Comparison of ENCODE assay signal across 21 cellular contexts in genomic region chr19:42542791-42543190, GRCh38. TPM values are rescaled to one million over a fixed set of nuclear protein-coding genes. Genes with fewer than 3 reads are reported as not detected.
DNase-seq lines count a peak whose midpoint lies in the region; ATAC-seq, FAIRE-seq and TF ChIP-seq lines count a peak whose summit lies in the region.
"Had no signal": no experiment of that assay in that cellular context is flagged by ENCODE, and none has a peak within 500 bp of the region (broad histone marks: within the 10 kb centered on the region; RNA-seq: fewer than 3 reads in every experiment).

No MANE protein-coding gene starts in this region.

- TF ChIP-seq CTCF in HepG2 (CRISPR knock-in tag; IDR thresholded peaks at IDR 0.05) (peak; percentile 60), right lobe of liver (IDR thresholded peaks at IDR 0.05) (no peak), K562 (IDR thresholded peaks at IDR 0.05 in 2 of 3, conservative IDR thresholded peaks at IDR 0.05 in 1 of 3; ENCODE audit: insufficient read depth in 2 of 3, low read depth in 1 of 3, low read length in 3 of 3) (peak; percentile 10 to 47 (median 30); a peak in 4 of 6 replicates), progenitor cell of endocrine pancreas (IDR thresholded peaks at IDR 0.05; ENCODE audit: unreplicated experiment) (no peak)

- POLR2A ChIA-PET in HepG2 (lab: Yijun Ruan, JAX) (no interaction called here), K562 (lab: Yijun Ruan, JAX) (no interaction called here)

- no peaks in the 10 kb centered on the region for H3K9me3 ChIP-seq in HepG2 (ENCODE audit: low read length)
- no peaks in the 10 kb centered on the region for H3K9me3 ChIP-seq in right lobe of liver
- no peaks in the 10 kb centered on the region for H3K9me3 ChIP-seq in K562 (replicated peaks; ENCODE audit: control insufficient read depth, insufficient read depth, low read depth, low read length)

- no peaks in the 10 kb centered on the region for H3K9me3 Mint-ChIP-seq in progenitor cell of endocrine pancreas (ENCODE audit: low read depth)

- H3K4me1 ChIP-seq in HepG2 (ENCODE audit: insufficient read depth, low read length): peaks cover 62% of the 10 kb centered on the region
- H3K4me1 ChIP-seq in right lobe of liver: no peaks in the 10 kb centered on the region
- no peaks in the 10 kb centered on the region for H3K4me1 ChIP-seq in K562 (replicated peaks in 1 of 2; ENCODE audit: control insufficient read depth in 2 of 2, insufficient read depth in 2 of 2, low read length in 2 of 2)

- H3K27ac Mint-ChIP-seq in progenitor cell of endocrine pancreas: no peak overlapping the region

- no peaks in the 10 kb centered on the region for H3K79me2 ChIP-seq in HepG2 (ENCODE audit: insufficient read depth, low read length)
- no peaks in the 10 kb centered on the region for H3K79me2 ChIP-seq in K562 (ENCODE audit: control insufficient read depth, insufficient read depth, low read length)

- CTCF ChIA-PET in HepG2 (lab: Yijun Ruan, JAX; ENCODE audit: low intra/inter-chr PET ratio, low total read pairs) (interaction anchor here (0.9 to 3.5 kb wide), 3 partner anchors 14 to 104 kb away, joined by 3 to 18 read pairs (median 12); no protein-coding TSS in a partner anchor), K562 (lab: Yijun Ruan, JAX; ENCODE audit: low intra/inter-chr PET ratio) (no interaction called here)

- TF ChIP-seq POLR2A in HepG2 (IDR thresholded peaks at IDR 0.05; ENCODE audit: insufficient read depth in 1 of 2, low read depth in 2 of 2, low read length in 2 of 2) (no peak), right lobe of liver (IDR thresholded peaks at IDR 0.05) (no peak), K562 (conservative IDR thresholded peaks at IDR 0.05) (no peak)

- TF ChIP-seq RAD21 in HepG2 (CRISPR knock-in tag; IDR thresholded peaks at IDR 0.05) (peak; percentile 50), K562 (CRISPR knock-in tag; conservative IDR thresholded peaks at IDR 0.05 in 1 of 2, IDR thresholded peaks at IDR 0.05 in 1 of 2) (no peak)

- H3K4me3 ChIP-seq in HepG2 (replicated peaks in 1 of 3; ENCODE audit: insufficient read depth in 1 of 3, low read depth in 2 of 3, low read length in 3 of 3): no peak overlapping the region
- H3K4me3 ChIP-seq in right lobe of liver: no peak overlapping the region
- H3K4me3 ChIP-seq in K562: no peak overlapping the region

- H3K4me1 Mint-ChIP-seq in progenitor cell of endocrine pancreas (ENCODE audit: low read depth): no peaks in the 10 kb centered on the region

- peaks cover 15% of the 10 kb centered on the region for H3K27me3 Mint-ChIP-seq in progenitor cell of endocrine pancreas

- BruUV-seq in HepG2 (replicated peaks; lab: Mats Ljungman, UMichigan) (no TSS peak), K562 (replicated peaks; lab: Mats Ljungman, UMichigan) (no TSS peak)

- ATAC-seq in HepG2 (peak; percentile 78), right lobe of liver (no peak), K562 (peak; percentile 84)

- H4K20me1 ChIP-seq in HepG2 (ENCODE audit: insufficient read depth, low read length) (no peaks in the 10 kb centered on the region), K562 (replicated peaks; ENCODE audit: control insufficient read depth, insufficient read depth, low read length) (no peaks in the 10 kb centered on the region)

- H3K27ac ChIP-seq in HepG2 (ENCODE audit: extremely low read length, insufficient read depth, low read length) (no peak overlapping the region), right lobe of liver (no peak overlapping the region), K562 (ENCODE audit: extremely low read depth, low read depth, low read length) (no peak overlapping the region)
- H3K27ac ChIP-seq: C4-2B, HL-60 had no signal

- H3K36me3 Mint-ChIP-seq in progenitor cell of endocrine pancreas (ENCODE audit: insufficient read depth): no peaks in the 10 kb centered on the region

- H3K9me1 ChIP-seq in K562 (ENCODE audit: control insufficient read depth, insufficient read depth, low read length): no peaks in the 10 kb centered on the region

- H3K9ac ChIP-seq in HepG2 (ENCODE audit: insufficient read depth, low read depth, low read length) (no peak overlapping the region), K562 (ENCODE audit: insufficient read depth in 1 of 2, low read depth in 2 of 2, low read length in 2 of 2) (no peak overlapping the region)

- no CpG with 5 or more reads among the region's 2 CpGs for WGBS in HepG2 (ENCODE audit: low lambda C conversion rate)
- WGBS in right lobe of liver (ENCODE audit: insufficient coverage, low coverage, low lambda C conversion rate, missing lambda C conversion rate): no CpG with 5 or more reads among the region's 2 CpGs
- 18% methylated on average over 2 of the region's 2 CpGs for WGBS in K562 (ENCODE audit: insufficient coverage, low coverage, missing lambda C conversion rate)

- FAIRE-seq in HepG2 (lab: Jason Lieb, UNC): no peak
- FAIRE-seq in K562 (lab: Jason Lieb, UNC): no peak
- FAIRE-seq: GM12892 had no signal

- H2AFZ ChIP-seq in HepG2 (ENCODE audit: low read length): no peak overlapping the region
- H2AFZ ChIP-seq in K562 (ENCODE audit: low read depth, low read length): no peak overlapping the region

- no peaks in the 10 kb centered on the region; a peak in 2 of 5 replicates for H3K27me3 ChIP-seq in HepG2 (ENCODE audit: control insufficient read depth in 1 of 2, insufficient read depth in 2 of 2, low read length in 2 of 2)
- H3K27me3 ChIP-seq in right lobe of liver: no peaks in the 10 kb centered on the region
- peaks cover 0 to 11% of the 10 kb centered on the region in 2 experiments; a peak in 2 of 5 replicates for H3K27me3 ChIP-seq in K562 (ENCODE audit: control insufficient read depth in 2 of 2, insufficient read depth in 2 of 2, low read length in 2 of 2)

- H3K4me2 ChIP-seq in HepG2 (ENCODE audit: low read depth, low read length): no peak overlapping the region
- no peak overlapping the region for H3K4me2 ChIP-seq in K562 (ENCODE audit: insufficient read depth, low read length)

- intact Hi-C loops in HepG2 (cut with micrococcal nuclease; ENCODE audit: unreplicated experiment): no loop called here
- intact Hi-C loops in right lobe of liver (cut with DNase I): no loop called here
- intact Hi-C loops in K562 (cut with micrococcal nuclease): no loop called here

- no peak overlapping the region for H3K4me3 Mint-ChIP-seq in progenitor cell of endocrine pancreas (ENCODE audit: low read depth)

- in situ Hi-C loops in HepG2 (cut with HindIII; ENCODE audit: extremely low pct_ligation_motif_present, low pct_unique_long_range_greater_than_20kb): no loop called here
- in situ Hi-C loops in K562 (cut with MboI): loop anchor here (25.0 kb wide), 1 partner anchor 430 kb away; no protein-coding TSS in a partner anchor

- TF ChIP-seq EP300 in HepG2 (IDR thresholded peaks at IDR 0.05; ENCODE audit: low read depth in 2 of 2, low read length in 2 of 2) (no peak), HepG2 (CRISPR knock-in tag; IDR thresholded peaks at IDR 0.05; ENCODE audit: borderline replicate concordance) (no peak), K562 (IDR thresholded peaks at IDR 0.05; ENCODE audit: low read length) (no peak)

- no peaks in the 10 kb centered on the region for H3K36me3 ChIP-seq in HepG2 (replicated peaks in 1 of 2; ENCODE audit: control insufficient read depth in 1 of 2, insufficient read depth in 2 of 2, low read length in 2 of 2)
- no peaks in the 10 kb centered on the region for H3K36me3 ChIP-seq in right lobe of liver
- no peaks in the 10 kb centered on the region for H3K36me3 ChIP-seq in K562 (ENCODE audit: control insufficient read depth, insufficient read depth, low read length)

- DNase-seq in HepG2 (ENCODE audit: low spot score) (no peak), right lobe of liver (no peak), K562 (ENCODE audit: extremely low read depth in 1 of 4, low spot score in 3 of 4) (no peak), islet precursor cell (peak; percentile 50), GOT3 (lab: John Stamatoyannopoulos, UW) (no peak), MV-4-11 (lab: John Stamatoyannopoulos, UW) (no peak), HK-2 (ENCODE audit: unreplicated experiment) (no peak), progenitor cell of endocrine pancreas (ENCODE audit: low spot score, unreplicated experiment) (no peak)
- DNase-seq: DND-41, GDM1, H7, NCI-H1092, NCI-H146, NCI-H2081, NCI-H510A, NCI-H774 had no signal

RNA-seq across cellular contexts. Expression of gene CEACAM1, which starts 14.5 kb away (rescaled TPM):
- total RNA-seq in HepG2 (2016; rRNA removed; fragmentation: Illumina TruSeq; extraction: Trizol): 9.6 and 13.5 TPM in 2 replicates
- 2.4 and 3.1 TPM in 2 replicates for total RNA-seq in HepG2 (2016; cell fraction: cytosol; rRNA removed; fragmentation: Illumina TruSeq; extraction: Trizol; ENCODE audit: low read depth)
- 8.3 and 13.2 TPM in 2 replicates for total RNA-seq in HepG2 (2016; cell fraction: insoluble cytoplasmic fraction; rRNA removed; fragmentation: Illumina TruSeq; extraction: Trizol)
- 7.7 and 9.3 TPM in 2 replicates for total RNA-seq in HepG2 (2016; cell fraction: membrane; rRNA removed; fragmentation: Illumina TruSeq; extraction: Trizol)
- 22.7 and 31.8 TPM in 2 replicates for total RNA-seq in HepG2 (2016; cell fraction: nucleus; rRNA removed; fragmentation: Illumina TruSeq; extraction: Trizol)
- polyA plus RNA-seq in HepG2 (2011; rRNA removed): 272 and 332 TPM in 2 replicates
- 102 and 103 TPM in 2 replicates for polyA plus RNA-seq in HepG2 (2011; cell fraction: cytosol; rRNA removed)
- 369 and 382 TPM in 2 replicates for polyA plus RNA-seq in HepG2 (2011; cell fraction: nucleus; rRNA removed)
- 97.8 and 119 TPM in 2 replicates for polyA plus RNA-seq in HepG2 (2012)
- 4.9 and 5.5 TPM in 2 replicates for polyA plus RNA-seq in HepG2 (2016; cell fraction: cytosol; fragmentation: Illumina TruSeq; extraction: Trizol; ENCODE audit: low read depth)
- polyA plus RNA-seq in HepG2 (2016; cell fraction: insoluble cytoplasmic fraction; fragmentation: Illumina TruSeq; extraction: Trizol; ENCODE audit: low read depth): 23.8 and 26.6 TPM in 2 replicates
- polyA plus RNA-seq in HepG2 (2016; cell fraction: membrane; fragmentation: Illumina TruSeq; extraction: Trizol; ENCODE audit: low read depth): 8.8 and 10.6 TPM in 2 replicates
- 77.3 and 85.7 TPM in 2 replicates for polyA plus RNA-seq in HepG2 (2016; cell fraction: nucleus; fragmentation: Illumina TruSeq; extraction: Trizol; ENCODE audit: insufficient read depth, low read depth)
- polyA minus RNA-seq in HepG2 (2011; rRNA and poly(A)+ RNA removed; ENCODE audit: low replicate concordance): 0.07 and 87.5 TPM in 2 replicates
- 61.3 and 65.7 TPM in 2 replicates for polyA minus RNA-seq in HepG2 (2011; cell fraction: cytosol; rRNA and poly(A)+ RNA removed)
- polyA minus RNA-seq in HepG2 (2011; cell fraction: nucleus; rRNA and poly(A)+ RNA removed): 122 and 160 TPM in 2 replicates
- 10 to 100 TPM; 27.4 to 64.6 (median 45.7) TPM for total RNA-seq in right lobe of liver
- 0.40 and 0.42 TPM in 2 replicates for total RNA-seq in K562 (2011; cell fraction: chromatin; rRNA removed; ENCODE audit: low replicate concordance)
- 0.39 and 0.50 TPM in 2 replicates for total RNA-seq in K562 (2011; cell fraction: nucleolus; rRNA removed)
- total RNA-seq in K562 (2011; cell fraction: nucleoplasm; rRNA removed): 0.69 TPM in 1 of 2 replicates, not detected in the other
- total RNA-seq in K562 (2014; rRNA removed): 0.05 TPM in 1 of 2 replicates, not detected in the other
- total RNA-seq in K562 (2014; rRNA removed; fragmentation: Illumina TruSeq; extraction: Trizol): 0.11 TPM in 1 of 2 replicates, not detected in the other
- total RNA-seq in K562 (2015; rRNA removed; fragmentation: Illumina TruSeq; extraction: Trizol): 0.04 and 0.15 TPM in 2 replicates
- total RNA-seq in K562 (2021): 0.16 and 0.36 TPM in 2 replicates
- 0.15 TPM in 1 of 2 replicates, not detected in the other for polyA plus RNA-seq in K562 (2011; rRNA removed)
- 0.04 TPM in 1 of 2 replicates, not detected in the other for polyA plus RNA-seq in K562 (2011; cell fraction: cytosol; rRNA removed)
- 0.28 TPM in 1 of 2 replicates, not detected in the other for polyA plus RNA-seq in K562 (2011; cell fraction: nucleus; rRNA removed)
- polyA plus RNA-seq in K562 (2012): 0.62 and 2.0 TPM in 2 replicates
- polyA plus RNA-seq in K562 (2014; fragmentation: Illumina TruSeq; extraction: Trizol): 0.12 TPM in 1 of 2 replicates, not detected in the other
- polyA plus RNA-seq in K562 (2014; fragmentation: Nextera tagmentation; extraction: Ambion mirVana): under 1 TPM in 1 of 2 experiments, not detected in 1; 0.10 TPM
- polyA plus RNA-seq in K562 (2014; rRNA removed): 0.05 and 0.77 TPM in 2 replicates
- polyA minus RNA-seq in K562 (2011; rRNA and poly(A)+ RNA removed): not detected in 2 replicates
- polyA minus RNA-seq in K562 (2011; cell fraction: cytosol; rRNA and poly(A)+ RNA removed): 1.2 TPM in 1 of 2 replicates, not detected in the other
- 0.13 TPM in 1 of 2 replicates, not detected in the other for polyA minus RNA-seq in K562 (2011; cell fraction: nucleus; rRNA and poly(A)+ RNA removed)
- 0.69 and 1.9 TPM in 2 replicates for total RNA-seq in progenitor cell of endocrine pancreas

RNA-seq across cellular contexts. Expression of gene CEACAM8, which starts 51.9 kb away (rescaled TPM):
- total RNA-seq in HepG2 (2016; rRNA removed; fragmentation: Illumina TruSeq; extraction: Trizol): not detected in 2 replicates
- total RNA-seq in HepG2 (2016; cell fraction: cytosol; rRNA removed; fragmentation: Illumina TruSeq; extraction: Trizol; ENCODE audit: low read depth): not detected in 2 replicates
- not detected in 2 replicates for total RNA-seq in HepG2 (2016; cell fraction: insoluble cytoplasmic fraction; rRNA removed; fragmentation: Illumina TruSeq; extraction: Trizol)
- total RNA-seq in HepG2 (2016; cell fraction: membrane; rRNA removed; fragmentation: Illumina TruSeq; extraction: Trizol): not detected in 2 replicates
- total RNA-seq in HepG2 (2016; cell fraction: nucleus; rRNA removed; fragmentation: Illumina TruSeq; extraction: Trizol): not detected in 2 replicates
- not detected in 2 replicates for polyA plus RNA-seq in HepG2 (2011; rRNA removed)
- polyA plus RNA-seq in HepG2 (2011; cell fraction: cytosol; rRNA removed): not detected in 2 replicates
- polyA plus RNA-seq in HepG2 (2011; cell fraction: nucleus; rRNA removed): not detected in 2 replicates
- polyA plus RNA-seq in HepG2 (2012): not detected in 2 replicates
- not detected in 2 replicates for polyA plus RNA-seq in HepG2 (2016; cell fraction: cytosol; fragmentation: Illumina TruSeq; extraction: Trizol; ENCODE audit: low read depth)
- polyA plus RNA-seq in HepG2 (2016; cell fraction: insoluble cytoplasmic fraction; fragmentation: Illumina TruSeq; extraction: Trizol; ENCODE audit: low read depth): not detected in 2 replicates
- polyA plus RNA-seq in HepG2 (2016; cell fraction: membrane; fragmentation: Illumina TruSeq; extraction: Trizol; ENCODE audit: low read depth): not detected in 2 replicates
- polyA plus RNA-seq in HepG2 (2016; cell fraction: nucleus; fragmentation: Illumina TruSeq; extraction: Trizol; ENCODE audit: insufficient read depth, low read depth): not detected in 2 replicates
- polyA minus RNA-seq in HepG2 (2011; rRNA and poly(A)+ RNA removed; ENCODE audit: low replicate concordance): not detected in 2 replicates
- polyA minus RNA-seq in HepG2 (2011; cell fraction: cytosol; rRNA and poly(A)+ RNA removed): not detected in 2 replicates
- not detected in 2 replicates for polyA minus RNA-seq in HepG2 (2011; cell fraction: nucleus; rRNA and poly(A)+ RNA removed)
- total RNA-seq in right lobe of liver: under 1 TPM in 3 of 6 experiments, not detected in 3; 0.42 to 0.68 (median 0.66) TPM
- total RNA-seq in K562 (2011; cell fraction: chromatin; rRNA removed; ENCODE audit: low replicate concordance): not detected in 2 replicates
- total RNA-seq in K562 (2011; cell fraction: nucleolus; rRNA removed): not detected in 2 replicates
- not detected in 2 replicates for total RNA-seq in K562 (2011; cell fraction: nucleoplasm; rRNA removed)
- not detected in 2 replicates for total RNA-seq in K562 (2014; rRNA removed)
- total RNA-seq in K562 (2014; rRNA removed; fragmentation: Illumina TruSeq; extraction: Trizol): not detected in 2 replicates
- total RNA-seq in K562 (2015; rRNA removed; fragmentation: Illumina TruSeq; extraction: Trizol): not detected in 2 replicates
- total RNA-seq in K562 (2021): not detected in 2 replicates
- not detected in 2 replicates for polyA plus RNA-seq in K562 (2011; rRNA removed)
- polyA plus RNA-seq in K562 (2011; cell fraction: cytosol; rRNA removed): not detected in 2 replicates
- not detected in 2 replicates for polyA plus RNA-seq in K562 (2011; cell fraction: nucleus; rRNA removed)
- not detected in 2 replicates for polyA plus RNA-seq in K562 (2012)
- polyA plus RNA-seq in K562 (2014; fragmentation: Illumina TruSeq; extraction: Trizol): not detected in 2 replicates
- not detected for polyA plus RNA-seq in K562 (2014; fragmentation: Nextera tagmentation; extraction: Ambion mirVana)
- polyA plus RNA-seq in K562 (2014; rRNA removed): not detected in 2 replicates
- not detected in 2 replicates for polyA minus RNA-seq in K562 (2011; rRNA and poly(A)+ RNA removed)
- not detected in 2 replicates for polyA minus RNA-seq in K562 (2011; cell fraction: cytosol; rRNA and poly(A)+ RNA removed)
- not detected in 2 replicates for polyA minus RNA-seq in K562 (2011; cell fraction: nucleus; rRNA and poly(A)+ RNA removed)
- total RNA-seq in progenitor cell of endocrine pancreas: not detected in 2 replicates
- total RNA-seq: A673, H7, SK-MEL-5 had no signal

Comparison
In these comparisons a context has a peak if more than half of its experiments do, and no peak if none do; other contexts are left out.
1. ATAC-seq: peak in HepG2 (single experiment) and K562 (single experiment); none in right lobe of liver (0 of 4).
2. CTCF ChIP-seq: peak in HepG2 (single experiment) and K562 (3 of 3); none in right lobe of liver (0 of 4) and progenitor cell of endocrine pancreas (single experiment).
3. Of the 241 proteins assayed by ChIP-seq in both HepG2 and K562: peak only in HepG2: RAD21 and STAG1; only in K562: none; in both: CTCF; in neither: 238.